In the genomic region with DNA sequence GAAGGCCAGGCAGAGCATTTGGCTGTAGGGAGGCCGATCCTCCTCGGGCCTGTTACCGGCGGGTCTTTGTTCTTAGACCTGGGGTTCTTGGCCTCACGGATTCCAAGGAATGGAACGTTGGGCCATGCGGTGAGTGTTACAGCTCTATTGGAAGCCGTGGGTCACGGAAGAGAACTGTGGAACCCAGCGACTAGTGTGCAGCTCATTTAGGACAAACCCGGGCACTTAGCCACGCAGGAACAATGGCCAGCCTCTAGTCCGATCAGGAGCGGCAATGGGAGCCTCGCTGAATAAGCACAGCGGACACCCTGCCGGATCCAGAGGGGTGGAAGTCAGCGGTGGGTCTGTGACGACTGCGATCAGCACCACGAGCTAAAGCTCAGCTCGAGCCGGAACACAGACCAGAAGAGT, we compare ENCODE assay signal across 11 cellular contexts. TPM values are rescaled to one million over a fixed set of nuclear protein-coding genes. Genes with fewer than 3 reads are reported as not detected.
DNase-seq lines count a peak whose midpoint lies in the region; ATAC-seq, FAIRE-seq and TF ChIP-seq lines count a peak whose summit lies in the region.
"Had no signal": no experiment of that assay in that cellular context is flagged by ENCODE, and none has a peak within 500 bp of the region (broad histone marks: within the 10 kb centered on the region; RNA-seq: fewer than 3 reads in every experiment).

No MANE protein-coding gene starts in this region.

- H3K27ac Mint-ChIP-seq in chondrocyte (ENCODE audit: unreplicated experiment) = peak overlapping the region; percentile 93

- WGBS in mesodermal cell (ENCODE audit: insufficient coverage in 2 of 2), 2 experiments = 93 to 95% methylated on average over 19 to 21 of the region's 23 CpGs

- H3K4me1 Mint-ChIP-seq in chondrocyte (ENCODE audit: low read depth) = peaks cover 83% of the 10 kb centered on the region

- H3K36me3 Mint-ChIP-seq in chondrocyte (ENCODE audit: low read depth) = peaks cover 4% of the 10 kb centered on the region

- no peaks in the 10 kb centered on the region for H3K9me3 Mint-ChIP-seq in chondrocyte (ENCODE audit: low read depth)

- H3K36me3 ChIP-seq in HUES6 (ENCODE audit: control insufficient read depth, insufficient read depth, low read length) (peaks cover 25% of the 10 kb centered on the region), mesodermal cell (ENCODE audit: control insufficient read depth, insufficient read depth, low read length) (peaks cover 33% of the 10 kb centered on the region), stomach smooth muscle (ENCODE audit: control insufficient read depth in 2 of 2, insufficient read depth in 2 of 2, low read length in 2 of 2) (peaks cover 4 to 5% of the 10 kb centered on the region in 2 donors), SJCRH30 (no peaks in the 10 kb centered on the region)

- H3K4me3 Mint-ChIP-seq in chondrocyte (ENCODE audit: unreplicated experiment) = no peak overlapping the region

- H3K4me1 ChIP-seq in HUES6 (ENCODE audit: control insufficient read depth, insufficient read depth, low read length) (peaks cover 39% of the 10 kb centered on the region), mesodermal cell (ENCODE audit: control insufficient read depth, insufficient read depth, low read length, poor library complexity, severe bottlenecking) (peaks cover 55% of the 10 kb centered on the region), stomach smooth muscle (ENCODE audit: control insufficient read depth, insufficient read depth, low read length) (peaks cover 68% of the 10 kb centered on the region), SJCRH30 (peaks cover 38% of the 10 kb centered on the region)

- H3K27me3 ChIP-seq in HUES6 (ENCODE audit: control insufficient read depth, insufficient read depth, low read length) (no peaks in the 10 kb centered on the region), stomach smooth muscle (ENCODE audit: control insufficient read depth in 1 of 2, insufficient read depth in 2 of 2, low read length in 2 of 2) (no peaks in the 10 kb centered on the region), SJCRH30 (no peaks in the 10 kb centered on the region)

- H3K9me3 ChIP-seq in HUES6 (ENCODE audit: control insufficient read depth, insufficient read depth, low read depth, low read length) = no peaks in the 10 kb centered on the region
- no peaks in the 10 kb centered on the region for H3K9me3 ChIP-seq in mesodermal cell (ENCODE audit: control insufficient read depth, low read length)
- H3K9me3 ChIP-seq in stomach smooth muscle (ENCODE audit: control insufficient read depth in 2 of 2, low read length in 2 of 2) = no peaks in the 10 kb centered on the region
- H3K9me3 ChIP-seq in SJCRH30 (replicated peaks) = no peaks in the 10 kb centered on the region

- H3K4me3 ChIP-seq in HUES6 (ENCODE audit: low read depth, low read length) (no peak overlapping the region), mesodermal cell (ENCODE audit: extremely low read depth, insufficient read depth, low read length, poor library complexity, severe bottlenecking) (no peak overlapping the region), stomach smooth muscle (ENCODE audit: low read length in 2 of 2) (no peak overlapping the region), SJCRH30 (no peak overlapping the region)

- DNase-seq in chondrocyte (ENCODE audit: low spot score) (no peak), HuH-7 (ENCODE audit: low spot score) (no peak), SJCRH30 (no peak), HTR-8/SVneo (ENCODE audit: insufficient read length, low spot score) (no peak)
- DNase-seq: activated CD4-positive, alpha-beta T cell treated with anti-CD3 and anti-CD28 coated beads for 48 hours; H7; NCI-H1694 treated with DMSO at 0.1 percent for 48 hours had no signal

- no peaks in the 10 kb centered on the region for H3K27me3 Mint-ChIP-seq in chondrocyte (ENCODE audit: low read depth)

- H3K9ac ChIP-seq in HUES6 (ENCODE audit: low read length) (peak overlapping the region; percentile 24), stomach smooth muscle (ENCODE audit: low read length in 2 of 2) (peak overlapping the region; percentile 75 to 91)

- no peak for FAIRE-seq in HTR-8/SVneo (lab: Jason Lieb, UNC)

- H3K27ac ChIP-seq in HUES6 (ENCODE audit: low read depth, low read length) (peak overlapping the region; percentile 8; the same call in 1 of the 2 replicates), mesodermal cell (ENCODE audit: low read depth, low read length, severe bottlenecking) (peak overlapping the region; percentile 49), stomach smooth muscle (ENCODE audit: low read length) (peak overlapping the region; percentile 100), SJCRH30 (no peak overlapping the region)

- TF ChIP-seq CTCF in chondrocyte (IDR thresholded peaks at IDR 0.05) = no peak

- no peak for ATAC-seq in HG03025 (IDR thresholded peaks at IDR 0.05; ENCODE audit: low FRiP score, unreplicated experiment)

RNA-seq across cellular contexts. Expression of a gene that starts 53.9 kb away (rescaled TPM):
- total RNA-seq in chondrocyte = 40.2 to 43.6 TPM (median 43.5 TPM) in 3 replicates
- polyA plus RNA-seq in mesodermal cell (2013, experiment 1 of 2) = 88.8 TPM
- polyA plus RNA-seq in mesodermal cell (2013, experiment 2 of 2) = 99.2 TPM
- total RNA-seq in SJCRH30 (2014; rRNA removed; shearing (Covaris generic)) = 65.6 and 71.2 TPM in 2 replicates
